Comparison of ENCODE assay signal across 1 cellular context in the genomic region with DNA sequence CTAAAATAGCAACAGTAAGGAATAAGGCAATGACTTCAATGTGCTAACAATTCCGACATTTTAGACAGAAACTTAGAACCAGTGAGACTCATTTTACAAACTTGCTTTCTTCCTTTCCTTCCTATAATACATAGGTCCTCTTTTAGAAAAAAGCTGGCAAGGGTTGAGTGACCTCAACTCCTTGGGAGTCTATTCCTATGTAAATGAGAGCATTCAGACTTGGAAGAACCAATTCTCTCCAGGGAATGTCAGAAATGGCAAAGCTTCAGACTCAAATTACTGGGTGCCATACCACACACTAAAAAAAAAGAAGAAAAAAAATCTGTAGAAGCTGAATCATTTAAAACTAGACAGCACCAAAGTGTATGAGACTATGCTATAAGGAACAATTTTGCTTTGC.
TF ChIP-seq lines count a peak whose summit lies in the region.

No MANE protein-coding gene starts in this region.

TF ChIP-seq in GM23338, 12 proteins besides CTCF, POLR2A, EP300 and RAD21 (continued from another document):
- TF ChIP-seq, protein P1, sequence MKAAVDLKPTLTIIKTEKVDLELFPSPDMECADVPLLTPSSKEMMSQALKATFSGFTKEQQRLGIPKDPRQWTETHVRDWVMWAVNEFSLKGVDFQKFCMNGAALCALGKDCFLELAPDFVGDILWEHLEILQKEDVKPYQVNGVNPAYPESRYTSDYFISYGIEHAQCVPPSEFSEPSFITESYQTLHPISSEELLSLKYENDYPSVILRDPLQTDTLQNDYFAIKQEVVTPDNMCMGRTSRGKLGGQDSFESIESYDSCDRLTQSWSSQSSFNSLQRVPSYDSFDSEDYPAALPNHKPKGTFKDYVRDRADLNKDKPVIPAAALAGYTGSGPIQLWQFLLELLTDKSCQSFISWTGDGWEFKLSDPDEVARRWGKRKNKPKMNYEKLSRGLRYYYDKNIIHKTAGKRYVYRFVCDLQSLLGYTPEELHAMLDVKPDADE (IDR thresholded peaks at IDR 0.05), result no peak
